In genomic region chr9:136704741-136705140, GRCh38 we compare ENCODE assay signal across 1 cellular context.
TF ChIP-seq lines count a peak whose summit lies in the region.

No MANE protein-coding gene starts in this region.

TF ChIP-seq in GM12878, 131 proteins besides CTCF, POLR2A, EP300 and RAD21:
- TF ChIP-seq PKNOX1 (IDR thresholded peaks at IDR 0.05), result peak; percentile 60
